In the genomic region with DNA sequence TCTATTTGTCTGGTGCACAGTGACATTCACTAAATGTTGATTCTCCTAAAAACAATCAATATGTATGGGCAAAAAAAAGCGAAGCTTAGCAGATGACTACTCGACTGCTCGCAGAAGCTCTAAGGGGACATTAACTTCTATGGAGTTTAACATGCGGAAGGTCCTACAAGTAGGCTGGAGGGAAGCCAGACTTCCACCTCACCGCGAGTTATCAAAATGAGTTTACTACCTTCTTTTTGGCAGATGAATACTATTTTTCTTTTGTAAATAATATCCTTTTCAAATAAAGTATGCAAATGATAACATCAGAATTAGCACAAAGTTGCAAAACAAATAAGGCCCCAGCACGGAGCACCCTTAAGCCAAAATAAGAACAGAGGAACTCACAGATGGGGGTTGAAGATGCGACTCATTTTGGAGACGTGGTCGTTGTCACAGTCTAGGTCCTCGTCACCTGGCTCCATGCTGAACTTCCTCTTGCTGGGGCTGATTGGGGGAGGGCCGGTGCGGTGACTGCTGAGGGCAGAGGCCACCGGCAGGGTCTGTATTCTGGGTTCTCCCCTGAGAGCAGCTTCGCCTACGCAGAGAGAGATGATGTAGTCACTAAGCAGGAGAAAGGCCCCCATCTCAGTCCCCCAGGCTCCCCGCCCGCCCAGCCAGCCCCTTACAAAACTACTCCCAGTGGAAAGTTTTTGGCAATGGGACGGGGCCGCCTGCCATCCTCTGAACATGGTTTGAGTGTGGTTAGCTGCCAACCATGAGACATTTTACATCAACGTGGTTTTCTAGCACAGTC, we compare ENCODE assay signal across 9 cellular contexts. TPM values are rescaled to one million over a fixed set of nuclear protein-coding genes. Genes with fewer than 3 reads are reported as not detected.
DNase-seq lines count a peak whose midpoint lies in the region; ATAC-seq, FAIRE-seq and TF ChIP-seq lines count a peak whose summit lies in the region.
"Had no signal": no experiment of that assay in that cellular context is flagged by ENCODE, and none has a peak within 500 bp of the region (broad histone marks: within the 10 kb centered on the region; RNA-seq: fewer than 3 reads in every experiment).

No MANE protein-coding gene starts in this region.

- H3K36me3 ChIP-seq in subcutaneous abdominal adipose tissue (ENCODE audit: control insufficient read depth in 5 of 5, insufficient read depth in 5 of 5, low read length in 5 of 5), result peaks cover 0 to 13% (median 0%) of the 10 kb centered on the region in 5 donors

- POLR2A ChIA-PET in A549 (lab: Yijun Ruan, JAX), result interaction anchor here (0.7 kb wide), 1 partner anchor 50 kb away, joined by 3 read pairs; no protein-coding TSS in a partner anchor

- CTCF ChIA-PET in A549 (lab: Yijun Ruan, JAX), result interaction anchor here (1.3 to 2.3 kb wide), 2 partner anchors 50 to 222 kb away, joined by 3 to 9 read pairs; no protein-coding TSS in a partner anchor

- H3K4me1 Mint-ChIP-seq in immature natural killer cell, result peaks cover 57 to 91% of the 10 kb centered on the region in 2 donors

- H3K27me3 ChIP-seq in subcutaneous abdominal adipose tissue (ENCODE audit: control insufficient read depth in 5 of 5, insufficient read depth in 4 of 5, low read length in 5 of 5), result no peaks in the 10 kb centered on the region

- H3K4me3 ChIP-seq in A549 (no peak overlapping the region), subcutaneous abdominal adipose tissue (ENCODE audit: low read depth in 1 of 5, low read length in 5 of 5) (peak overlapping the region in 1 of 5 donors; percentile 5)

- H3K9me3 ChIP-seq in A549 (no peaks in the 10 kb centered on the region), subcutaneous abdominal adipose tissue (ENCODE audit: control insufficient read depth in 5 of 5, low read length in 5 of 5) (no peaks in the 10 kb centered on the region)

- H3K27ac Mint-ChIP-seq in immature natural killer cell, result peak overlapping the region in 4 of 6 donors; percentile 43 to 77 (median 62)

- WGBS in A549 (ENCODE audit: missing lambda C conversion rate), result 77% methylated on average over 19 of the region's 21 CpGs

- no peaks in the 10 kb centered on the region for H3K9me3 Mint-ChIP-seq in immature natural killer cell

- no peak for TF ChIP-seq RAD21 in A549 (conservative IDR thresholded peaks at IDR 0.05 in 1 of 2, IDR thresholded peaks at IDR 0.05 in 1 of 2)

- H3K4me1 ChIP-seq in A549 (peaks cover 46% of the 10 kb centered on the region), subcutaneous abdominal adipose tissue (ENCODE audit: control insufficient read depth in 5 of 5, insufficient read depth in 5 of 5, low read length in 5 of 5) (peaks cover 17 to 46% (median 35%) of the 10 kb centered on the region in 5 donors)

- ATAC-seq in A549 (no peak), GM19043 (IDR thresholded peaks at IDR 0.05; ENCODE audit: low read depth, unreplicated experiment) (peak; percentile 85), HG03103 (IDR thresholded peaks at IDR 0.05; ENCODE audit: low read depth, unreplicated experiment) (peak; percentile 93)

- TF ChIP-seq POLR2A in A549 (IDR thresholded peaks at IDR 0.05; ENCODE audit: low read length), result no peak

- TF ChIP-seq CTCF in A549 (IDR thresholded peaks at IDR 0.05), result no peak

- no peak for FAIRE-seq in A549 (lab: Jason Lieb, UNC)
- FAIRE-seq: endometrium had no signal

- peaks cover 4 to 15% (median 10%) of the 10 kb centered on the region in 3 donors for H3K36me3 Mint-ChIP-seq in immature natural killer cell

- no peak for DNase-seq in A549 (ENCODE audit: low read depth in 1 of 2, low spot score in 1 of 2)
- DNase-seq in activated CD8-positive, alpha-beta memory T cell treated with anti-CD3 and anti-CD28 coated beads, Interleukin-2, amount 50 U/mL, for 4 hours, result peak; percentile 39
- DNase-seq in immature natural killer cell, result no peak
- no peak for DNase-seq in amniotic stem cell (lab: John Stamatoyannopoulos, UW)
- DNase-seq in cerebellar cortex (ENCODE audit: low spot score), result no peak

- peak overlapping the region in 2 of 5 donors; percentile 57 to 62 for H3K9ac ChIP-seq in subcutaneous abdominal adipose tissue (ENCODE audit: low read length in 5 of 5)

- TF ChIP-seq EP300 in A549 (IDR thresholded peaks at IDR 0.05), result no peak

- H3K27ac ChIP-seq in A549, result peak overlapping the region; percentile 67 to 84; a peak in 5 of 6 replicates
- H3K27ac ChIP-seq in subcutaneous abdominal adipose tissue (ENCODE audit: low read depth, low read length), result peak overlapping the region; percentile 97

- peak overlapping the region; percentile 80 for H3K4me2 ChIP-seq in A549

- peaks cover 0 to 3% (median 0%) of the 10 kb centered on the region in 3 donors for H3K27me3 Mint-ChIP-seq in immature natural killer cell (ENCODE audit: low read depth in 3 of 3)

- no peak overlapping the region for H3K4me3 Mint-ChIP-seq in immature natural killer cell

TF ChIP-seq in A549, 52 proteins besides CTCF, POLR2A, EP300 and RAD21:
- no peak for TF ChIP-seq ZC3H11A (IDR thresholded peaks at IDR 0.05)
- TF ChIP-seq MAFK (IDR thresholded peaks at IDR 0.05; ENCODE audit: partially characterized antibody), result no peak
- TF ChIP-seq GATA3 (IDR thresholded peaks at IDR 0.05; ENCODE audit: borderline replicate concordance), result no peak
- no peak for TF ChIP-seq HDAC2 (IDR thresholded peaks at IDR 0.05)
- no peak for TF ChIP-seq HEYL (CRISPR knock-in tag; IDR thresholded peaks at IDR 0.05)
TF ChIP-seq in A549: peak in this region for 0.

RNA-seq across cellular contexts. Expression of gene VGLL4, which starts 42.1 kb away (rescaled TPM):
- 26.3 and 28.1 TPM in 2 replicates for polyA plus RNA-seq in A549 (2011; rRNA removed)
- 29.7 and 37.9 TPM in 2 replicates for polyA plus RNA-seq in A549 (2012; cell fraction: cytosol; rRNA removed)
- polyA plus RNA-seq in A549 (2012; cell fraction: nucleus; rRNA removed), result 47.0 and 48.7 TPM in 2 replicates
- 22.0 to 24.7 TPM (median 24.2 TPM) in 3 replicates for polyA plus RNA-seq in A549 (2017; fragmentation: RNase III; extraction: RNeasy Plus Mini Kit Qiagen cat#74134 plus additional on column Dnase treatment)
- 20.6 and 22.9 TPM in 2 replicates for polyA minus RNA-seq in A549 (2011; rRNA and poly(A)+ RNA removed)
- 10 to 100 TPM; 11.9 to 44.4 (median 25.6) TPM for polyA plus RNA-seq in immature natural killer cell

Comparison
In these comparisons a context has a peak if more than half of its experiments do, and no peak if none do; other contexts are left out.
1. ATAC-seq: peak in GM19043 (single experiment) and HG03103 (single experiment); none in A549 (0 of 2).